ENCODE assay signal across 2 cellular contexts in the genomic region with DNA sequence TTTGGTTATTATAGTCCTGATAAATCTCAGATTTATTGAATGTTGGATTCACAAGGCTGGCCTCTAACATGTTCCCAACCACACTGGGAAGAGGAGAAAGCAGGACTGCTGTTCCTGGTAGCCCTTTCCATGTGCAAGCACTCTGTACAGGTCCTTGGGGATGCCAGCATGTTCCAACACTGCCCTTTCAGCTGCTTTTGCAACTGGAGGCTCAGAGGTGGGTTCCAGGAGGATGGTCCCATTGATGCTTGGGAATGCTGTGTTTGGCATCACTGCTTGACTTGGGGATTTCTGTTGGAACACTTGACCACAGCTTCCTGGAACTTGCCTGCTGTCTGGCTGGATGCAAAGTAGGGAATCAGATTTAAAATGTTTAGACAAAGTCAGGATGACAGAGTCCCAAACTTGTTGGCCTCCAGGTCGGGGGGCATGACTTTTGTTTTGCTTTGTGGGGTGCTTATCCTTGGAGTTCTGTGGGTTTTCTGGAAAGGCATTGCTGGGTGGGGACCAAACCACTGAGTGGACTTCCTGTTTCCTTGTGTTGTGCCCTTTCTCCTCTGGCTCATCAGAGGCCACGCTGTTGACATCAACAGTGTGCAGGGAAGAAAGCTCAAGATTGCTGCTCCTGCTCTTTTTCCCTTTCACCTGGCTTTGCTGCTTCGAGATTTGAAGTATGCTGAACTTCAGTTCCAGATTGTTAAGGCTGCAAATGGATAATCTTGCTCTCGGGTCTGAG.
TF ChIP-seq lines count a peak whose summit lies in the region.

No MANE protein-coding gene starts in this region.

TF ChIP-seq in liver, 16 proteins besides CTCF, POLR2A, EP300 and RAD21:
- TF ChIP-seq NR2F2 (IDR thresholded peaks at IDR 0.05) (peak; percentile 22), EGR1 (IDR thresholded peaks at IDR 0.05; ENCODE audit: low read depth in 2 of 2) (no peak), HNF4G (IDR thresholded peaks at IDR 0.05) (no peak)

TF ChIP-seq in HepG2, 621 proteins besides CTCF, POLR2A, EP300 and RAD21:
- no peak for TF ChIP-seq XBP1 (CRISPR knock-in tag; IDR thresholded peaks at IDR 0.05)
- no peak for TF ChIP-seq MAFF (IDR thresholded peaks at IDR 0.05; ENCODE audit: low read depth, low read length)
- no peak for TF ChIP-seq ZNF772 (CRISPR knock-in tag; IDR thresholded peaks at IDR 0.05)
- TF ChIP-seq TFAP4 (IDR thresholded peaks at IDR 0.05; ENCODE audit: borderline replicate concordance, low read depth), result no peak
- TF ChIP-seq SRSF9 (IDR thresholded peaks at IDR 0.05; ENCODE audit: borderline replicate concordance, insufficient read depth, low read depth, low read length, poor library complexity, severe bottlenecking), result no peak
- TF ChIP-seq KLF6 (CRISPR knock-in tag; IDR thresholded peaks at IDR 0.05), result no peak
- TF ChIP-seq, protein P1, sequence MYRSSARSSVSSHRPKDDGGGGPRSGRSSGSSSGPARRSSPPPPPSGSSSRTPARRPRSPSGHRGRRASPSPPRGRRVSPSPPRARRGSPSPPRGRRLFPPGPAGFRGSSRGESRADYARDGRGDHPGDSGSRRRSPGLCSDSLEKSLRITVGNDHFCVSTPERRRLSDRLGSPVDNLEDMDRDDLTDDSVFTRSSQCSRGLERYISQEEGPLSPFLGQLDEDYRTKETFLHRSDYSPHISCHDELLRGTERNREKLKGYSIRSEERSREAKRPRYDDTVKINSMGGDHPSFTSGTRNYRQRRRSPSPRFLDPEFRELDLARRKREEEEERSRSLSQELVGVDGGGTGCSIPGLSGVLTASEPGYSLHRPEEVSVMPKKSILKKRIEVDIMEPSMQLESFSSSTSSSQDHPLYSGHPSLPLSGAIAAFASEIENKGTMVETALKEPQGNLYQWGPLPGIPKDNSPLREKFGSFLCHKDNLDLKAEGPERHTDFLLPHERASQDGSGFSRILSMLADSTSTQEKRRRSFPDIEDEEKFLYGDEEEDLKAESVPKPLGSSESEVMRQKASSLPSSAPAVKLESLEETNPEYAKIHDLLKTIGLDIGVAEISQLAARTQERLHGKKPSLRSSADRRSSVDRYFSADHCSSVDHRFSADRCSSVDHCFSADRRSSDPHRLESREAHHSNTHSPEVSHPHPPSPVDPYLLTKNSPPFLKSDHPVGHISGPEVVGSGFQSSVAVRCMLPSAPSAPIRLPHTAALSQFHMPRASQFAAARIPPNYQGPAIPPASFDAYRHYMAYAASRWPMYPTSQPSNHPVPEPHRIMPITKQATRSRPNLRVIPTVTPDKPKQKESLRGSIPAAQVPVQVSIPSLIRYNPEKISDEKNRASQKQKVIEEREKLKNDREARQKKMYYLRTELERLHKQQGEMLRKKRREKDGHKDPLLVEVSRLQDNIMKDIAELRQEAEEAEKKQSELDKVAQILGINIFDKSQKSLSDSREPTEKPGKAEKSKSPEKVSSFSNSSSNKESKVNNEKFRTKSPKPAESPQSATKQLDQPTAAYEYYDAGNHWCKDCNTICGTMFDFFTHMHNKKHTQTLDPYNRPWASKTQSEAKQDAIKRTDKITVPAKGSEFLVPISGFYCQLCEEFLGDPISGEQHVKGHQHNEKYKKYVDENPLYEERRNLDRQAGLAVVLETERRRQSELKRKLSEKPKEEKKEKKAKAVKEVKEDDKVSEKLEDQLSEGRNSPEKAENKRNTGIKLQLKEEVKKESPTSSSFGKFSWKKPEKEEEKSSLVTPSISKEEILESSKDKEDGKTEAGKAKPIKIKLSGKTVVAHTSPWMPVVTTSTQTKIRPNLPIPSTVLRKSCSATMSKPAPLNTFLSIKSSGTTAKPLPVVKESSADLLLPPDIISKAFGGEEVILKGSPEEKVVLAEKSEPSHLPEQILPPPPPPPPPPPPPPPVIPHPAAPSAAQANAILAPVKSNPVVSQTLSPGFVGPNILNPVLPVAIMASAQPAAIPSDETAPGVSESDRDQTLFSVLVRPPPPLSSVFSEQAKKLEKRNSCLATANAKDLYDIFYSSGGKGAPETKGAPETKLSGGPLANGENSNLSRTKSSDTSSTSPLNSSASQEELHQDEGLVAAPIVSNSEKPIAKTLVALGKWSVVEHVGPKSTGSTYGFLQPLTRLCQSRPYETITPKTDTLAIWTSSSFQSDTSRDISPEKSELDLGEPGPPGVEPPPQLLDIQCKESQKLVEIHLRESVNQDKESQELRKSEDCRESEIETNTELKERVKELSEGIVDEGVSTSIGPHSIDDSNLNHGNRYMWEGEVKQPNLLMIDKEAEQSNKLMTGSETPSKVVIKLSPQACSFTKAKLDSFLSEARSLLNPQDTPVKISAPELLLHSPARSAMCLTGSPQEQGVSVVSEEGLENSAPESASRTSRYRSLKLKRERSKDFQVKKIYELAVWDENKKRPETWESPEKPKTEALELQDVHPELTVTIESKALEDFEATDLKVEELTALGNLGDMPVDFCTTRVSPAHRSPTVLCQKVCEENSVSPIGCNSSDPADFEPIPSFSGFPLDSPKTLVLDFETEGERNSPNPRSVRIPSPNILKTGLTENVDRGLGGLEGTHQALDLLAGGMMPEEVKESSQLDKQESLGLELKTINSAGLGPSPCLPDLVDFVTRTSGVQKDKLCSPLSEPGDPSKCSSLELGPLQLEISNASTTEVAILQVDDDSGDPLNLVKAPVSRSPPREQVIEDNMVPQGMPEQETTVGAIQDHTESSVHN (CRISPR knock-in tag; IDR thresholded peaks at IDR 0.05), result no peak
- TF ChIP-seq ZNF652 (CRISPR knock-in tag; IDR thresholded peaks at IDR 0.05; ENCODE audit: borderline replicate concordance, low read depth), result no peak
